Comparison of ENCODE assay signal across 19 cellular contexts in genomic region chr15:39942101-39942752, GRCh38. TPM values are rescaled to one million over a fixed set of nuclear protein-coding genes. Genes with fewer than 3 reads are reported as not detected.
DNase-seq lines count a peak whose midpoint lies in the region; TF ChIP-seq lines count a peak whose summit lies in the region.
"Had no signal": no experiment of that assay in that cellular context is flagged by ENCODE, and none has a peak within 500 bp of the region (broad histone marks: within the 10 kb centered on the region; RNA-seq: fewer than 3 reads in every experiment).

No MANE protein-coding gene starts in this region.

- H3K9me3 ChIP-seq in AG04450 (ENCODE audit: control insufficient read depth, insufficient read depth, low read length), result no peaks in the 10 kb centered on the region
- H3K9me3 ChIP-seq in H9 (ENCODE audit: control insufficient read depth, low read depth, low read length), result no peaks in the 10 kb centered on the region
- H3K9me3 ChIP-seq in spleen, result no peaks in the 10 kb centered on the region
- H3K9me3 ChIP-seq: BE2C, gastrocnemius medialis had no signal

- H3K4me1 ChIP-seq in H9 (ENCODE audit: insufficient read depth, low read length), result peaks cover 9% of the 10 kb centered on the region
- H3K4me1 ChIP-seq in spleen, result peaks cover 0 to 29% (median 2%) of the 10 kb centered on the region in 6 donors
- H3K4me1 ChIP-seq: gastrocnemius medialis had no signal

- H3K18ac ChIP-seq in H9 (ENCODE audit: insufficient read length, low read depth, low read length), result no peak overlapping the region

- no peaks in the 10 kb centered on the region for H3K9me3 Mint-ChIP-seq in H9
- H3K9me3 Mint-ChIP-seq: natural killer cell treated with Interleukin-12 subunit alpha and Interleukin-12 subunit beta and Interleukin-15 and Interleukin-18, amount 100 ng/mL, for 72 hours had no signal

- H3K27ac Mint-ChIP-seq in H9, result peak overlapping the region; percentile 59 to 73 (median 68); a peak in 5 of 7 replicates
- H3K27ac Mint-ChIP-seq: natural killer cell treated with Interleukin-12 subunit alpha and Interleukin-12 subunit beta and Interleukin-15 and Interleukin-18, amount 100 ng/mL, for 72 hours had no signal

- no CpG with 5 or more reads among the region's 3 CpGs for WGBS in H9 (ENCODE audit: extremely low coverage, insufficient read length, low lambda C conversion rate)
- WGBS in spleen, 5 donors, result 84 to 94% (median 89%) methylated on average over 3 of the region's 3 CpGs

- H3K9ac ChIP-seq in H9 (ENCODE audit: extremely low read depth, insufficient read length, low read length), result no peak overlapping the region

- no peaks in the 10 kb centered on the region for H3K79me1 ChIP-seq in H9 (ENCODE audit: insufficient read depth, low read depth, low read length, poor library complexity, severe bottlenecking)

- TF ChIP-seq POLR2A in spleen (IDR thresholded peaks at IDR 0.05), result no peak

- no peak overlapping the region for H3T11ph ChIP-seq in H9 (ENCODE audit: low read length)

- H2BK12ac ChIP-seq in H9 (ENCODE audit: insufficient read length, low read depth, low read length), result no peak overlapping the region

- H3K23ac ChIP-seq in H9 (ENCODE audit: insufficient read length, low read depth, low read length), result no peak overlapping the region

- H3K4me3 Mint-ChIP-seq in H9, result no peak overlapping the region
- H3K4me3 Mint-ChIP-seq: brain; natural killer cell treated with Interleukin-12 subunit alpha and Interleukin-12 subunit beta and Interleukin-15 and Interleukin-18, amount 100 ng/mL, for 72 hours had no signal

- intact Hi-C loops in spleen (cut with DNase I; ENCODE audit: low total_unique reads), result no loop called here

- DNase-seq in AG04450 (ENCODE audit: low read depth, low spot score) (no peak), H9 (no peak), astrocyte of the spinal cord (ENCODE audit: low read depth, low spot score) (peak; percentile 47), foreskin fibroblast (peak; percentile 52 to 63), A172 (ENCODE audit: low spot score) (no peak), spleen (no peak)
- DNase-seq in central memory CD4-positive, alpha-beta T cell, result no peak
- DNase-seq in NK-92 treated with Interleukin-12 subunit alpha and Interleukin-12 subunit beta, amount 100 ng/mL, for 24 hours (lab: John Stamatoyannopoulos, UW), result no peak
- DNase-seq: activated CD4-positive, alpha-beta T cell treated with anti-CD3 and anti-CD28 coated beads for 1 hour; activated CD8-positive, alpha-beta memory T cell treated with anti-CD3 and anti-CD28 coated beads, Interleukin-2, amount 50 U/mL, for 4 hours; BE2C; effector memory CD4-positive, alpha-beta T cell; gastrocnemius medialis; NCI-H2029 treated with DMSO at 0.1 percent for 48 hours; NCI-H524; SIG-M5 had no signal

- POLR2A ChIA-PET in AG04450 (lab: Yijun Ruan, JAX), result interaction anchor here (1.5 kb wide), 1 partner anchor 8 kb away, joined by 9 read pairs; the partner anchor contains the start of gene EIF2AK4

- no peak overlapping the region for H3K4me2 ChIP-seq in H9 (ENCODE audit: insufficient read depth, insufficient read length, low read length)

- TF ChIP-seq CTCF in AG04450 (IDR thresholded peaks at IDR 0.05; ENCODE audit: low read depth, low read length), result no peak
- no peak for TF ChIP-seq CTCF in H9 (conservative IDR thresholded peaks at IDR 0.05)
- TF ChIP-seq CTCF in astrocyte of the spinal cord (IDR thresholded peaks at IDR 0.05; ENCODE audit: low read depth, low read length), result no peak
- no peak for TF ChIP-seq CTCF in foreskin fibroblast (IDR thresholded peaks at IDR 0.05; ENCODE audit: low read depth, low read length)
- TF ChIP-seq CTCF in spleen (IDR thresholded peaks at IDR 0.05 in 8 of 11, conservative IDR thresholded peaks at IDR 0.05 in 3 of 11), result no peak

- no peak overlapping the region for H2AFZ ChIP-seq in H9 (ENCODE audit: low read length)

- no peaks in the 10 kb centered on the region for H3K27me3 Mint-ChIP-seq in H9 (ENCODE audit: low read depth)
- H3K27me3 Mint-ChIP-seq: natural killer cell treated with Interleukin-12 subunit alpha and Interleukin-12 subunit beta and Interleukin-15 and Interleukin-18, amount 100 ng/mL, for 72 hours had no signal

- no peak overlapping the region for H4K5ac ChIP-seq in H9 (ENCODE audit: insufficient read length, low read depth, low read length)

- H2BK20ac ChIP-seq in H9 (ENCODE audit: low read depth, low read length, poor library complexity, severe bottlenecking), result no peak overlapping the region

- H2BK15ac ChIP-seq in H9 (ENCODE audit: low read depth, low read length), result no peak overlapping the region

- no peak overlapping the region for H3K4ac ChIP-seq in H9 (ENCODE audit: low read depth, low read length)

- H3K27ac ChIP-seq in AG04450 (ENCODE audit: low read depth, low read length) (peak overlapping the region; percentile 63), H9 (ENCODE audit: insufficient read length, low read depth, low read length) (no peak overlapping the region), spleen (no peak overlapping the region)
- H3K27ac ChIP-seq: gastrocnemius medialis had no signal

- no peak overlapping the region for H3K56ac ChIP-seq in H9 (ENCODE audit: insufficient read length, low read depth, low read length)

- no peak overlapping the region for H2BK5ac ChIP-seq in H9 (ENCODE audit: insufficient read length, low read length)

- no peaks in the 10 kb centered on the region for H3K27me3 ChIP-seq in AG04450 (ENCODE audit: control insufficient read depth, insufficient read depth, low read length)
- no peaks in the 10 kb centered on the region for H3K27me3 ChIP-seq in H9 (ENCODE audit: insufficient read depth, low read length)
- H3K27me3 ChIP-seq in spleen (replicated peaks in 1 of 7), result no peaks in the 10 kb centered on the region
- H3K27me3 ChIP-seq: BE2C, gastrocnemius medialis had no signal

- H2BK120ac ChIP-seq in H9 (ENCODE audit: low read depth, low read length, poor library complexity, severe bottlenecking), result no peak overlapping the region

- H3K14ac ChIP-seq in H9 (ENCODE audit: insufficient read depth, low read length), result no peak overlapping the region

- no peak overlapping the region for H3K4me3 ChIP-seq in AG04450 (ENCODE audit: low read depth, low read length)
- H3K4me3 ChIP-seq in astrocyte of the spinal cord (ENCODE audit: low read depth, low read length), result no peak overlapping the region
- H3K4me3 ChIP-seq in foreskin fibroblast (ENCODE audit: low read depth in 1 of 2, low read length in 2 of 2), result no peak overlapping the region
- no peak overlapping the region for H3K4me3 ChIP-seq in spleen
- H3K4me3 ChIP-seq: gastrocnemius medialis, lung had no signal

- H4K91ac ChIP-seq in H9 (ENCODE audit: insufficient read length, low read depth, low read length), result no peak overlapping the region

- in situ Hi-C loops in astrocyte of the spinal cord (cut with HindIII; ENCODE audit: low sequenced_read_pairs), result no loop called here

- peaks cover 51 to 74% (median 70%) of the 10 kb centered on the region in 3 experiments for H3K36me3 Mint-ChIP-seq in H9 (ENCODE audit: insufficient read depth in 1 of 3, low read depth in 3 of 3)

- H2AK5ac ChIP-seq in H9 (ENCODE audit: insufficient read length, low read length), result no peak overlapping the region

- CTCF ChIA-PET in AG04450 (lab: Charles Lee), result no interaction called here

- peaks cover 5% of the 10 kb centered on the region; the same call in 1 of the 2 replicates for H3K79me2 ChIP-seq in H9 (ENCODE audit: insufficient read depth, low read length)

- peaks cover 14 to 21% of the 10 kb centered on the region in 2 experiments for H3K4me1 Mint-ChIP-seq in H9

- H4K20me1 ChIP-seq in H9 (ENCODE audit: control insufficient read depth, insufficient read depth, insufficient read length), result no peaks in the 10 kb centered on the region

- peaks cover 0 to 77% (median 38%) of the 10 kb centered on the region in 6 donors for H3K36me3 ChIP-seq in spleen

- no peaks in the 10 kb centered on the region for H3K23me2 ChIP-seq in H9 (ENCODE audit: insufficient read length, low read depth, low read length, poor library complexity, severe bottlenecking)

- H4K8ac ChIP-seq in H9 (replicated peaks; ENCODE audit: insufficient read length, low read depth, low read length), result no peak overlapping the region

RNA-seq across cellular contexts. Expression of gene EIF2AK4, which starts 8.3 kb away (rescaled TPM):
- polyA plus RNA-seq in AG04450 (2011; rRNA removed) (83.9 and 96.9 TPM in 2 replicates), spleen (10 to 100 TPM; 28.9 to 34.7 (median 33.8) TPM)
- 111 and 117 TPM in 2 replicates for polyA minus RNA-seq in AG04450 (2011; rRNA and poly(A)+ RNA removed)
- total RNA-seq in H9 (2021) (92.5 and 94.7 TPM in 2 replicates), spleen (10 to 100 TPM; 21.0 to 56.2 (median 28.7) TPM)
- total RNA-seq in A172 (2014; rRNA removed; shearing (Covaris generic)), result 67.9 and 91.4 TPM in 2 replicates

RNA-seq across cellular contexts. Expression of gene GPR176, which starts 22.2 kb away (rescaled TPM):
- polyA plus RNA-seq in AG04450 (2011; rRNA removed) (83.9 and 116 TPM in 2 replicates), spleen (1 to 10 TPM; 2.7 to 4.6 (median 4.0) TPM)
- 212 and 329 TPM in 2 replicates for polyA minus RNA-seq in AG04450 (2011; rRNA and poly(A)+ RNA removed)
- total RNA-seq in H9 (2021) (132 TPM in 2 replicates), spleen (10 to 100 TPM in 1 of 7 donors, 1 to 10 TPM in 6; 3.2 to 12.8 (median 6.6) TPM)
- total RNA-seq in A172 (2014; rRNA removed; shearing (Covaris generic)), result 60.0 and 65.6 TPM in 2 replicates

Comparison
In these comparisons a context has a peak if more than half of its experiments do, and no peak if none do; other contexts are left out.
1. DNase-seq: peak in astrocyte of the spinal cord (single experiment) and foreskin fibroblast (2 of 2); none in AG04450 (single experiment), H9 (single experiment), central memory CD4-positive, alpha-beta T cell (single experiment), A172 (single experiment), NK-92 treated with Interleukin-12 subunit alpha and Interleukin-12 subunit beta, amount 100 ng/mL, for 24 hours (single experiment) and spleen (single experiment).